ENCODE assay signal across 22 cellular contexts in genomic region chr15:74295800-74296199, GRCh38.
DNase-seq lines count a peak whose midpoint lies in the region; ATAC-seq and TF ChIP-seq lines count a peak whose summit lies in the region.
"Had no signal": no experiment of that assay in that cellular context is flagged by ENCODE, and none has a peak within 500 bp of the region (broad histone marks: within the 10 kb centered on the region; RNA-seq: fewer than 3 reads in every experiment).

No MANE protein-coding gene starts in this region.

- no peak for DNase-seq in GM06990 (ENCODE audit: extremely low read depth, insufficient read length)
- DNase-seq in GM20000 (ENCODE audit: low spot score), result no peak
- peak; percentile 41 for DNase-seq in SW480 (ENCODE audit: low spot score)
- DNase-seq in fibroblast of pulmonary artery (ENCODE audit: low read depth), result no peak
- DNase-seq: activated CD4-positive, alpha-beta T cell treated with anti-CD3 and anti-CD28 coated beads, Interleukin-2, amount 50 U/mL, for 1 hour; activated gamma-delta T cell treated with Interleukin-2 at 50 U/mL for 16 hours; activated naive CD8-positive, alpha-beta T cell treated with anti-CD3 and anti-CD28 coated beads, Interleukin-2, amount 50 U/mL, for 24 hours; activated T-cell treated with anti-CD3 and anti-CD28 coated beads, Interleukin-2, amount 50 U/mL, for 4 hours; C1 segment of cervical spinal cord; caudate nucleus; esophagus squamous epithelium; hypothalamus; Karpas-422; NCI-H1694 treated with DMSO at 0.1 percent for 48 hours; NCI-H526 treated with DMSO at 0.1 percent for 48 hours; stimulated activated CD4-positive, alpha-beta T cell treated with anti-CD3 and anti-CD28 coated beads, Interleukin-15, amount 100 ng/mL, for 24 hours; stimulated activated naive CD4-positive, alpha-beta T cell treated with Interleukin-2 at 50 U/mL for 16 hours had no signal

- H3K27me3 ChIP-seq in GM06990 (replicated peaks; ENCODE audit: control insufficient read depth, insufficient read depth, low read length), result no peaks in the 10 kb centered on the region; the same call in none of the 2 replicates

- TF ChIP-seq POLR2A in GM18505 (IDR thresholded peaks at IDR 0.05; ENCODE audit: borderline replicate concordance, extremely low read depth, insufficient read depth, insufficient read length), result no peak

- H3K4me3 ChIP-seq in GM06990 (replicated peaks; ENCODE audit: low read depth, low read length) (no peak overlapping the region), fibroblast of pulmonary artery (replicated peaks; ENCODE audit: low read depth, low read length) (no peak overlapping the region)
- H3K4me3 ChIP-seq: esophagus squamous epithelium, gastroesophageal sphincter had no signal

- TF ChIP-seq CTCF in GM06990 (IDR thresholded peaks at IDR 0.05; ENCODE audit: insufficient read depth, low read length, poor library complexity, severe bottlenecking) (peak; percentile 16), GM20000 (IDR thresholded peaks at IDR 0.05; ENCODE audit: extremely low read depth, missing control alignments) (peak; percentile 3), fibroblast of pulmonary artery (IDR thresholded peaks at IDR 0.05; ENCODE audit: low read length, missing control alignments) (peak; percentile 3)

- no peaks in the 10 kb centered on the region for H3K36me3 ChIP-seq in GM06990 (ENCODE audit: control insufficient read depth, insufficient read depth, low read length)
- H3K36me3 ChIP-seq: esophagus squamous epithelium, gastroesophageal sphincter, neutrophil had no signal

- ATAC-seq in HG03175 (IDR thresholded peaks at IDR 0.05; ENCODE audit: unreplicated experiment), result no peak
- no peak for ATAC-seq in HG03097 (IDR thresholded peaks at IDR 0.05; ENCODE audit: low FRiP score, unreplicated experiment)
- no peak for ATAC-seq in GM18505 (IDR thresholded peaks at IDR 0.05; ENCODE audit: unreplicated experiment)
- ATAC-seq: activated naive CD8-positive, alpha-beta T cell treated with anti-CD3 and anti-CD28 coated beads, Interleukin-2, amount 50 U/mL, for 24 hours; activated T-cell treated with anti-CD3 and anti-CD28 coated beads, Interleukin-2, amount 50 U/mL, for 4 hours; gastroesophageal sphincter had no signal
